ENCODE assay signal across 17 cellular contexts in genomic region chr7:102473271-102473991, GRCh38. TPM values are rescaled to one million over a fixed set of nuclear protein-coding genes. Genes with fewer than 3 reads are reported as not detected.
DNase-seq lines count a peak whose midpoint lies in the region; ATAC-seq, FAIRE-seq and TF ChIP-seq lines count a peak whose summit lies in the region.
"Had no signal": no experiment of that assay in that cellular context is flagged by ENCODE, and none has a peak within 500 bp of the region (broad histone marks: within the 10 kb centered on the region; RNA-seq: fewer than 3 reads in every experiment).

No MANE protein-coding gene starts in this region.

- H3K9me3 ChIP-seq in tibial artery, result no peaks in the 10 kb centered on the region
- H3K9me3 ChIP-seq: heart right ventricle, uterus had no signal

- H3K27ac ChIP-seq in tibial artery, result no peak overlapping the region
- H3K27ac ChIP-seq: heart right ventricle, uterus, VCaP had no signal

- TF ChIP-seq CTCF in natural killer cell (IDR thresholded peaks at IDR 0.05), result no peak
- no peak for TF ChIP-seq CTCF in chondrocyte (IDR thresholded peaks at IDR 0.05)
- TF ChIP-seq CTCF in tibial artery (IDR thresholded peaks at IDR 0.05), result no peak

- H3K9me3 Mint-ChIP-seq in natural killer cell treated with Interleukin-12 subunit alpha and Interleukin-12 subunit beta and Interleukin-15 and Interleukin-18, amount 100 ng/mL, for 72 hours, result no peaks in the 10 kb centered on the region
- H3K9me3 Mint-ChIP-seq in natural killer cell, result no peaks in the 10 kb centered on the region
- H3K9me3 Mint-ChIP-seq in chondrocyte (ENCODE audit: low read depth), result no peaks in the 10 kb centered on the region
- H3K9me3 Mint-ChIP-seq: naive B cell had no signal

- H3K4me1 ChIP-seq in tibial artery, result peaks cover 0 to 12% (median 0%) of the 10 kb centered on the region in 4 donors
- H3K4me1 ChIP-seq: uterus had no signal

- no peak for FAIRE-seq in GM12892 (lab: Jason Lieb, UNC)
- FAIRE-seq: GM18507 had no signal

- ATAC-seq in natural killer cell treated with Interleukin-12 subunit alpha and Interleukin-12 subunit beta and Interleukin-15 and Interleukin-18, amount 100 ng/mL, for 72 hours, result no peak
- ATAC-seq in natural killer cell, result no peak
- no peak for ATAC-seq in GM18505 (IDR thresholded peaks at IDR 0.05; ENCODE audit: unreplicated experiment)
- ATAC-seq: heart right ventricle had no signal

- H3K27me3 ChIP-seq in tibial artery, result no peaks in the 10 kb centered on the region
- H3K27me3 ChIP-seq: heart right ventricle, uterus had no signal

- H3K4me1 Mint-ChIP-seq in natural killer cell treated with Interleukin-12 subunit alpha and Interleukin-12 subunit beta and Interleukin-15 and Interleukin-18, amount 100 ng/mL, for 72 hours (ENCODE audit: low read depth in 2 of 2), result no peaks in the 10 kb centered on the region
- H3K4me1 Mint-ChIP-seq in natural killer cell, result no peaks in the 10 kb centered on the region
- no peaks in the 10 kb centered on the region for H3K4me1 Mint-ChIP-seq in chondrocyte (ENCODE audit: low read depth)

- no peak overlapping the region for H3K27ac Mint-ChIP-seq in natural killer cell treated with Interleukin-12 subunit alpha and Interleukin-12 subunit beta and Interleukin-15 and Interleukin-18, amount 100 ng/mL, for 72 hours
- H3K27ac Mint-ChIP-seq in natural killer cell (no peak overlapping the region), chondrocyte (ENCODE audit: unreplicated experiment) (no peak overlapping the region)

- DNase-seq in natural killer cell treated with Interleukin-12 subunit alpha and Interleukin-12 subunit beta and Interleukin-15 and Interleukin-18, amount 100 ng/mL, for 72 hours (ENCODE audit: low spot score), result peak; percentile 54
- DNase-seq in natural killer cell, result no peak
- DNase-seq in chondrocyte (ENCODE audit: low spot score), result peak; percentile 86
- DNase-seq in midbrain (lab: John Stamatoyannopoulos, UW), result peak; percentile 38
- peak; percentile 18 to 59 for DNase-seq in tibial artery
- DNase-seq in GM12892 (ENCODE audit: insufficient read length), result no peak
- DNase-seq in COLO668 (lab: John Stamatoyannopoulos, UW; ENCODE audit: unreplicated experiment), result no peak
- DNase-seq: AML-193, DMS 273 treated with DMSO at 0.1 percent for 48 hours, naive B cell, NCI-H146, NCI-H446 had no signal

- no peaks in the 10 kb centered on the region for H3K36me3 Mint-ChIP-seq in natural killer cell treated with Interleukin-12 subunit alpha and Interleukin-12 subunit beta and Interleukin-15 and Interleukin-18, amount 100 ng/mL, for 72 hours
- no peaks in the 10 kb centered on the region for H3K36me3 Mint-ChIP-seq in natural killer cell
- H3K36me3 Mint-ChIP-seq in chondrocyte (ENCODE audit: low read depth), result peaks cover 5% of the 10 kb centered on the region
- H3K36me3 Mint-ChIP-seq: naive B cell had no signal

- intact Hi-C loops in natural killer cell (cut with micrococcal nuclease) (no loop called here), tibial artery (cut with DNase I; ENCODE audit: low total_unique reads) (no loop called here)

- no peaks in the 10 kb centered on the region for H3K27me3 Mint-ChIP-seq in natural killer cell treated with Interleukin-12 subunit alpha and Interleukin-12 subunit beta and Interleukin-15 and Interleukin-18, amount 100 ng/mL, for 72 hours
- no peaks in the 10 kb centered on the region for H3K27me3 Mint-ChIP-seq in natural killer cell (ENCODE audit: low read depth in 2 of 2)
- H3K27me3 Mint-ChIP-seq in chondrocyte (ENCODE audit: low read depth), result no peaks in the 10 kb centered on the region
- H3K27me3 Mint-ChIP-seq: naive B cell had no signal

- no peak for TF ChIP-seq POLR2A in GM18505 (IDR thresholded peaks at IDR 0.05; ENCODE audit: borderline replicate concordance, extremely low read depth, insufficient read depth, insufficient read length)
- no peak for TF ChIP-seq POLR2A in GM12892 (IDR thresholded peaks at IDR 0.05; ENCODE audit: low read depth, low read length)

- H3K36me3 ChIP-seq in tibial artery, result peaks cover 5 to 64% (median 23%) of the 10 kb centered on the region in 3 donors
- H3K36me3 ChIP-seq: uterus had no signal

- H3K4me3 Mint-ChIP-seq in natural killer cell treated with Interleukin-12 subunit alpha and Interleukin-12 subunit beta and Interleukin-15 and Interleukin-18, amount 100 ng/mL, for 72 hours, result no peak overlapping the region
- no peak overlapping the region for H3K4me3 Mint-ChIP-seq in natural killer cell
- no peak overlapping the region for H3K4me3 Mint-ChIP-seq in chondrocyte (ENCODE audit: unreplicated experiment)

- no peak overlapping the region for H3K4me3 ChIP-seq in tibial artery
- H3K4me3 ChIP-seq: heart right ventricle, uterus had no signal

RNA-seq across cellular contexts. Expression of gene POLR2J, which starts 5.3 kb away (rescaled TPM):
- 10 to 100 TPM; 56.9 to 57.6 TPM for total RNA-seq in natural killer cell treated with Interleukin-12 subunit alpha and Interleukin-12 subunit beta and Interleukin-15 and Interleukin-18, amount 100 ng/mL, for 72 hours
- total RNA-seq in natural killer cell, result 10 to 100 TPM; 35.3 to 44.5 (median 44.5) TPM
- 33.1 to 41.0 TPM (median 36.6 TPM) in 3 replicates for total RNA-seq in chondrocyte
- polyA plus RNA-seq in GM12892 (2012; ENCODE audit: missing spikeins), result 60.1 TPM

RNA-seq across cellular contexts. Expression of gene LRWD1, which starts 8.6 kb away (rescaled TPM):
- 10 to 100 TPM; 22.9 to 44.2 TPM for total RNA-seq in natural killer cell treated with Interleukin-12 subunit alpha and Interleukin-12 subunit beta and Interleukin-15 and Interleukin-18, amount 100 ng/mL, for 72 hours
- total RNA-seq in natural killer cell, result 10 to 100 TPM; 20.0 to 24.1 (median 20.4) TPM
- total RNA-seq in chondrocyte, result 16.1 to 18.5 TPM (median 16.7 TPM) in 3 replicates
- 7.2 TPM for polyA plus RNA-seq in GM12892 (2012; ENCODE audit: missing spikeins)

RNA-seq across cellular contexts. Expression of gene ALKBH4, which starts 8.8 kb away (rescaled TPM):
- 10 to 100 TPM in 1 of 2 donors, 1 to 10 TPM in 1; 7.8 to 19.3 TPM for total RNA-seq in natural killer cell treated with Interleukin-12 subunit alpha and Interleukin-12 subunit beta and Interleukin-15 and Interleukin-18, amount 100 ng/mL, for 72 hours
- total RNA-seq in natural killer cell, result 1 to 10 TPM; 4.1 to 9.2 (median 9.1) TPM
- 6.9 to 12.2 TPM (median 9.2 TPM) in 3 replicates for total RNA-seq in chondrocyte
- 3.7 TPM for polyA plus RNA-seq in GM12892 (2012; ENCODE audit: missing spikeins)

RNA-seq across cellular contexts. Expression of gene ORAI2, which starts 40.1 kb away (rescaled TPM):
- total RNA-seq in natural killer cell treated with Interleukin-12 subunit alpha and Interleukin-12 subunit beta and Interleukin-15 and Interleukin-18, amount 100 ng/mL, for 72 hours, result 10 to 100 TPM; 56.5 to 70.4 TPM
- total RNA-seq in natural killer cell (10 to 100 TPM; 39.1 to 55.0 (median 41.3) TPM), chondrocyte (47.4 to 55.1 TPM (median 54.0 TPM) in 3 replicates)
- 11.9 TPM for polyA plus RNA-seq in GM12892 (2012; ENCODE audit: missing spikeins)

RNA-seq across cellular contexts. Expression of gene RASA4B, which starts 44.1 kb away (rescaled TPM):
- 10 to 100 TPM in 1 of 2 donors, under 1 TPM in 1; 0.48 to 23.4 TPM for total RNA-seq in natural killer cell treated with Interleukin-12 subunit alpha and Interleukin-12 subunit beta and Interleukin-15 and Interleukin-18, amount 100 ng/mL, for 72 hours
- total RNA-seq in natural killer cell (10 to 100 TPM in 2 of 3 donors, 1 to 10 TPM in 1; 2.4 to 14.3 (median 12.3) TPM), chondrocyte (7.5 to 12.3 TPM (median 9.9 TPM) in 3 replicates)
- polyA plus RNA-seq in GM12892 (2012; ENCODE audit: missing spikeins), result 12.0 TPM

Comparison
In these comparisons a context has a peak if more than half of its experiments do, and no peak if none do; other contexts are left out.
1. DNase-seq: peak in natural killer cell treated with Interleukin-12 subunit alpha and Interleukin-12 subunit beta and Interleukin-15 and Interleukin-18, amount 100 ng/mL, for 72 hours (single experiment), chondrocyte (single experiment), midbrain (single experiment) and tibial artery (2 of 2); none in natural killer cell (single experiment), GM12892 (single experiment) and COLO668 (single experiment).